Comparison of ENCODE assay signal across 26 cellular contexts in the genomic region with DNA sequence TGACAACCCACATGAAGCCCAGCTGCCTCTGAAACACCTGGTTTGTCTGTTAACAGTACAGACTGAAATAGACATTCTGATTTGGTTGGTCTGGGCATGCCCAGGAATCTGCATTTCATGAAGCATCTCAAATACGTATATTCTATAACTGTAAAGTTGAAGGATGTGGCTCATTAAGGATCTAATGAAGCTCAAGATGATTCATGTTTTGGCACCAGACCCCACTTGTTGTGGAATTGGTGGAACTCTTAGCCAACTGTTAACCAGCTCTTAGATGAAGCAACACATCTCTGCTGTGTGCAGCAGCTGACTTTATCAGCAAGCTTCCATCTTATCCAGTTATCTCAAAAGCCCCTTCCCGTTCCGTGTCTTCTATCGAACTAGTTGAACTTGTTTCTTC.
"Had no signal": no experiment of that assay in that cellular context is flagged by ENCODE, and none has a peak within 500 bp of the region (broad histone marks: within the 10 kb centered on the region; RNA-seq: fewer than 3 reads in every experiment).

No MANE protein-coding gene starts in this region.

- H3K27me3 ChIP-seq: neutrophil, pancreas, right atrium auricular region, suprapubic skin, vagina had no signal

- H3K36me3 Mint-ChIP-seq: immature natural killer cell; mesothelial cell of epicardium; naive B cell; natural killer cell treated with Interleukin-12 subunit alpha and Interleukin-12 subunit beta and Interleukin-15 and Interleukin-18, amount 100 ng/mL, for 72 hours had no signal

- H3K4me2 ChIP-seq: smooth muscle cell had no signal

- H3K4me1 Mint-ChIP-seq: immature natural killer cell; naive B cell; stimulated activated naive CD8-positive, alpha-beta T cell treated with anti-CD3 and anti-CD28 coated beads, Interleukin-15, amount 100 ng/mL, for 72 hours had no signal

- H3K36me3 ChIP-seq: neutrophil, pancreas, right atrium auricular region, suprapubic skin, vagina had no signal

- H3K27ac Mint-ChIP-seq: immature natural killer cell; mesothelial cell of epicardium; naive B cell; natural killer cell treated with Interleukin-12 subunit alpha and Interleukin-12 subunit beta and Interleukin-15 and Interleukin-18, amount 100 ng/mL, for 72 hours; stimulated activated naive CD8-positive, alpha-beta T cell treated with anti-CD3 and anti-CD28 coated beads, Interleukin-15, amount 100 ng/mL, for 72 hours had no signal

- ATAC-seq: esophagus mucosa; left lobe of liver; mucosa of descending colon; natural killer cell treated with Interleukin-12 subunit alpha and Interleukin-12 subunit beta and Interleukin-15 and Interleukin-18, amount 100 ng/mL, for 72 hours; pancreas; sciatic nerve; stimulated activated naive CD8-positive, alpha-beta T cell treated with anti-CD3 and anti-CD28 coated beads, Interleukin-15, amount 100 ng/mL, for 72 hours had no signal

- H3K4me3 Mint-ChIP-seq: immature natural killer cell; mesothelial cell of epicardium; naive B cell; natural killer cell treated with Interleukin-12 subunit alpha and Interleukin-12 subunit beta and Interleukin-15 and Interleukin-18, amount 100 ng/mL, for 72 hours; neural crest cell; stimulated activated naive CD8-positive, alpha-beta T cell treated with anti-CD3 and anti-CD28 coated beads, Interleukin-15, amount 100 ng/mL, for 72 hours had no signal

- H3K4me1 ChIP-seq: pancreas, right atrium auricular region, suprapubic skin, vagina had no signal

- DNase-seq: cortex of kidney; hypothalamus; immature natural killer cell; islet precursor cell; mesenchymal stem cell; mucosa of descending colon; naive B cell; pancreas; stimulated activated CD4-positive, alpha-beta T cell treated with anti-CD3 and anti-CD28 coated beads, Interleukin-12 subunit alpha, Interleukin-12 subunit beta, amount 100 ng/mL, for 4 hours; stimulated activated CD4-positive, alpha-beta T cell treated with anti-CD3 and anti-CD28 coated beads, Interleukin-1b, Interleukin-23, amount 100 ng/mL, for 48 hours; stimulated activated CD4-positive, alpha-beta T cell treated with anti-CD3 and anti-CD28 coated beads, Interleukin-4, amount 100 ng/mL, for 1 hour; stimulated activated CD8-positive, alpha-beta memory T cell treated with anti-CD3 and anti-CD28 coated beads, Interleukin-4, amount 100 ng/mL, for 48 hours; stimulated activated naive CD4-positive, alpha-beta T cell; stimulated activated naive CD8-positive, alpha-beta T cell treated with anti-CD3 and anti-CD28 coated beads, Interleukin-15, amount 100 ng/mL, for 72 hours had no signal

- H3K27ac ChIP-seq: neutrophil, pancreas, right atrium auricular region, suprapubic skin, vagina had no signal

- H3K4me3 ChIP-seq: lung, mucosa of descending colon, pancreas, right atrium auricular region, smooth muscle cell, suprapubic skin, vagina had no signal

- H3K9me3 Mint-ChIP-seq: stimulated activated naive CD8-positive, alpha-beta T cell treated with anti-CD3 and anti-CD28 coated beads, Interleukin-15, amount 100 ng/mL, for 72 hours had no signal

- H3K9me3 ChIP-seq: mucosa of descending colon, neutrophil, pancreas, right atrium auricular region, suprapubic skin, vagina had no signal
